Comparison of ENCODE assay signal across 18 cellular contexts in the genomic region with DNA sequence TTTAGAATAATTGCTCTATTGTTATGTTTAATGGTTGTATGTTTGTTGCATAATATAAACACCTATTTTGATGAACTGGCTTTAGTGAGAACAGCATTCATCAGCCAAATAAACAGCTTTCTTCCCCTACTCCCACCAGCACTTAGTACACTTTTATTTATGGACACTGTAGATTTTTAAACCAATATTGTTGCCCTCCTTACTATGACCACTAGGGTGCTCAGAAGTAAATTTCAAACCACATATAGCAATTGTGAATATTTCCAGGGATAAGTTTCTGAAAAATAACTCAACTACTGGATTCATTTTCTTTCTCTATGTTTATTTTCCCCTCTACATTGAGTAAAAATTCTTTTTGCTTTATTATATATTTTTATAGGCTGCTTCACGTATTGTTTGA.
DNase-seq lines count a peak whose midpoint lies in the region; TF ChIP-seq lines count a peak whose summit lies in the region.
"Had no signal": no experiment of that assay in that cellular context is flagged by ENCODE, and none has a peak within 500 bp of the region (broad histone marks: within the 10 kb centered on the region; RNA-seq: fewer than 3 reads in every experiment).

No MANE protein-coding gene starts in this region.

- H3K4me3 ChIP-seq in OCI-LY1 (ENCODE audit: low read depth, low read length, poor library complexity, severe bottlenecking): no peak overlapping the region
- H3K4me3 ChIP-seq: coronary artery, esophagus squamous epithelium, Peyer's patch had no signal

- H3K9me3 Mint-ChIP-seq in chondrocyte (ENCODE audit: low read depth) (peaks cover 12% of the 10 kb centered on the region), progenitor cell of endocrine pancreas (ENCODE audit: low read depth) (peaks cover 6% of the 10 kb centered on the region)
- H3K9me3 Mint-ChIP-seq in activated CD4-positive, alpha-beta memory T cell treated with anti-CD3 and anti-CD28 coated beads, Interleukin-2, amount 10 ng/mL, durations not matched to agents 7 days and 5 days: no peaks in the 10 kb centered on the region
- H3K9me3 Mint-ChIP-seq: T-helper 2 cell treated with Interferon-gamma antibody and Interleukin-4, amounts not matched to agents 5 μg/mL and 100 μg/mL, for 36 hours had no signal

- no peaks in the 10 kb centered on the region for H4K20me1 ChIP-seq in OCI-LY1 (ENCODE audit: insufficient read depth, low read length)

- DNase-seq in DMS53 (lab: John Stamatoyannopoulos, UW): peak; percentile 1
- DNase-seq in DMS53 treated with DMSO at 0.1 percent for 48 hours (lab: John Stamatoyannopoulos, UW; ENCODE audit: unreplicated experiment): no peak
- no peak for DNase-seq in chondrocyte (ENCODE audit: low spot score)
- no peak for DNase-seq in progenitor cell of endocrine pancreas (ENCODE audit: low spot score, unreplicated experiment)
- no peak for DNase-seq in NCI-H1694 treated with DMSO at 0.1 percent for 48 hours (lab: John Stamatoyannopoulos, UW)
- DNase-seq in stimulated activated CD4-positive, alpha-beta T cell treated with anti-CD3 and anti-CD28 coated beads, Interleukin-2, amount 100 ng/mL, for 48 hours: no peak
- no peak for DNase-seq in activated CD4-positive, alpha-beta memory T cell treated with anti-CD3 and anti-CD28 coated beads, Interleukin-2, amount 10 ng/mL, durations not matched to agents 7 days and 5 days
- DNase-seq: 8988T; activated CD4-positive, alpha-beta T cell treated with anti-CD3 and anti-CD28 coated beads for 48 hours; activated T-cell treated with anti-CD3 and anti-CD28 coated beads, Interleukin-2, amount 50 U/mL, for 4 hours; esophagus squamous epithelium; NCI-H1105 treated with DMSO at 0.1 percent for 48 hours; NCI-H345; Peyer's patch; substantia nigra had no signal

- H3K4me1 Mint-ChIP-seq in chondrocyte (ENCODE audit: low read depth): peaks cover 13% of the 10 kb centered on the region
- peaks cover 3% of the 10 kb centered on the region for H3K4me1 Mint-ChIP-seq in progenitor cell of endocrine pancreas (ENCODE audit: low read depth)
- H3K4me1 Mint-ChIP-seq in activated CD4-positive, alpha-beta memory T cell treated with anti-CD3 and anti-CD28 coated beads, Interleukin-2, amount 10 ng/mL, durations not matched to agents 7 days and 5 days: no peaks in the 10 kb centered on the region

- H3K79me2 ChIP-seq in OCI-LY1 (ENCODE audit: insufficient read depth, low read length): no peaks in the 10 kb centered on the region

- H3K4me2 ChIP-seq in OCI-LY1 (ENCODE audit: low read length): no peak overlapping the region

- TF ChIP-seq CTCF in OCI-LY1 (IDR thresholded peaks at IDR 0.05; ENCODE audit: low read length) (peak; percentile 14), chondrocyte (IDR thresholded peaks at IDR 0.05) (peak; percentile 65), progenitor cell of endocrine pancreas (IDR thresholded peaks at IDR 0.05; ENCODE audit: unreplicated experiment) (peak; percentile 29)

- H3K4me3 Mint-ChIP-seq in chondrocyte (ENCODE audit: unreplicated experiment) (no peak overlapping the region), progenitor cell of endocrine pancreas (ENCODE audit: low read depth) (no peak overlapping the region)
- no peak overlapping the region for H3K4me3 Mint-ChIP-seq in activated CD4-positive, alpha-beta memory T cell treated with anti-CD3 and anti-CD28 coated beads, Interleukin-2, amount 10 ng/mL, durations not matched to agents 7 days and 5 days
- H3K4me3 Mint-ChIP-seq: activated T-cell treated with anti-CD3 and anti-CD28 coated beads, Interleukin-2, amount 50 U/mL, for 4 hours; T-helper 2 cell treated with Interferon-gamma antibody and Interleukin-4, amounts not matched to agents 5 μg/mL and 100 μg/mL, for 36 hours had no signal

- no peaks in the 10 kb centered on the region for H3K9me3 ChIP-seq in OCI-LY1 (ENCODE audit: low read length)
- H3K9me3 ChIP-seq: esophagus squamous epithelium, Peyer's patch had no signal

- H3K27me3 ChIP-seq in OCI-LY1 (ENCODE audit: insufficient read depth, low read length): no peaks in the 10 kb centered on the region
- H3K27me3 ChIP-seq: esophagus squamous epithelium, Peyer's patch had no signal

- no peak overlapping the region for H3K27ac ChIP-seq in OCI-LY1 (ENCODE audit: low read depth, low read length, poor library complexity, severe bottlenecking)
- H3K27ac ChIP-seq: coronary artery, esophagus squamous epithelium, Peyer's patch had no signal

- no peak overlapping the region for H3K9ac ChIP-seq in OCI-LY1 (ENCODE audit: low read length)

- H3K27ac Mint-ChIP-seq in chondrocyte (ENCODE audit: unreplicated experiment) (no peak overlapping the region), progenitor cell of endocrine pancreas (no peak overlapping the region)
- no peak overlapping the region for H3K27ac Mint-ChIP-seq in activated CD4-positive, alpha-beta memory T cell treated with anti-CD3 and anti-CD28 coated beads, Interleukin-2, amount 10 ng/mL, durations not matched to agents 7 days and 5 days
- H3K27ac Mint-ChIP-seq: T-helper 2 cell treated with Interferon-gamma antibody and Interleukin-4, amounts not matched to agents 5 μg/mL and 100 μg/mL, for 36 hours had no signal

- no peak overlapping the region for H2AFZ ChIP-seq in OCI-LY1 (ENCODE audit: low read length)

- no peaks in the 10 kb centered on the region for H3K4me1 ChIP-seq in OCI-LY1 (ENCODE audit: insufficient read depth, low read length, severe bottlenecking)
- H3K4me1 ChIP-seq: esophagus squamous epithelium, Peyer's patch had no signal

- H3K9me2 ChIP-seq in OCI-LY1 (ENCODE audit: low read depth, low read length): no peaks in the 10 kb centered on the region

- H3K27me3 Mint-ChIP-seq in chondrocyte (ENCODE audit: low read depth): no peaks in the 10 kb centered on the region
- H3K27me3 Mint-ChIP-seq in progenitor cell of endocrine pancreas: no peaks in the 10 kb centered on the region
- H3K27me3 Mint-ChIP-seq in activated CD4-positive, alpha-beta memory T cell treated with anti-CD3 and anti-CD28 coated beads, Interleukin-2, amount 10 ng/mL, durations not matched to agents 7 days and 5 days: no peaks in the 10 kb centered on the region

- H3F3A ChIP-seq in OCI-LY1 (ENCODE audit: insufficient read depth, low read length): no peaks in the 10 kb centered on the region

- CTCF ChIA-PET in activated CD4-positive, alpha-beta memory T cell treated with anti-CD3 and anti-CD28 coated beads, Interleukin-2, amount 10 ng/mL, durations not matched to agents 7 days and 5 days (lab: Charles Lee): no interaction called here

- H3K36me3 Mint-ChIP-seq in chondrocyte (ENCODE audit: low read depth) (no peaks in the 10 kb centered on the region), progenitor cell of endocrine pancreas (ENCODE audit: insufficient read depth) (no peaks in the 10 kb centered on the region)
- H3K36me3 Mint-ChIP-seq in activated CD4-positive, alpha-beta memory T cell treated with anti-CD3 and anti-CD28 coated beads, Interleukin-2, amount 10 ng/mL, durations not matched to agents 7 days and 5 days (ENCODE audit: low read depth): no peaks in the 10 kb centered on the region

- POLR2A ChIA-PET in activated CD4-positive, alpha-beta memory T cell treated with anti-CD3 and anti-CD28 coated beads, Interleukin-2, amount 10 ng/mL, durations not matched to agents 7 days and 5 days (lab: Charles Lee): no interaction called here

- no peaks in the 10 kb centered on the region for H3K36me3 ChIP-seq in OCI-LY1 (ENCODE audit: insufficient read depth, low read length)
- H3K36me3 ChIP-seq: esophagus squamous epithelium, Peyer's patch had no signal

Comparison
In these comparisons a context has a peak if more than half of its experiments do, and no peak if none do; other contexts are left out.
1. CTCF ChIP-seq: peak in every context shown above with its lines; median percentile 65 in chondrocyte; 29 in progenitor cell of endocrine pancreas; 14 in OCI-LY1.